ENCODE assay signal across 9 cellular contexts in the genomic region with DNA sequence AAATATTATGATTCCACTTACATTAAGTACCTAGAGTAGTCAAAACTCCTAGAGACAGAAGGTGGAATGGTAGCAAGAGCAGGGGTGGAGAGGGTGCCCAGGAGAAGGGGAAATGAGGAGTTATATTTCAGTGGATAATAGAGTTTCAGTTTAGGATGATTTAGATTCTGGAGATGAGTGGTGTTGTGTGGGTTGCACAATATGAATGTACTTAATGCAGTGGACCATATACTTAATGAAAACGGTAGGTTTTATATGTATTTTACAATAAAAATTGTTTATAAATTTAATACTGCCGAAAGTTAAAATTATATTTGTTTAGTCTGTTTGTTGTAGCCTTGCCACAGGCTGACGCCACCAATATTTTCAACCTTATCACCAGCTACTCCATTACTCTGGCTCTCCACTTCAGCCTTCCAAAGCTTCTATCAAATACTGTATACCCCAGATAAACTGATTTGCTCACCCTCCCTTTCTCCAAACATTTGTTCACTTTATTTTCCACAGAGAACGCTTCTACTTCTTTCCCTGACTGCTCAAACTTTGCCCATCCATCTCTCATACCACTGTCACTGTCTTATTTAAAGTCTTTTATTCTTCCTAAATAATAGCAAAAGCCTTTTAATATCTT. TPM values are rescaled to one million over a fixed set of nuclear protein-coding genes. Genes with fewer than 3 reads are reported as not detected.
DNase-seq lines count a peak whose midpoint lies in the region; ATAC-seq, FAIRE-seq and TF ChIP-seq lines count a peak whose summit lies in the region.
"Had no signal": no experiment of that assay in that cellular context is flagged by ENCODE, and none has a peak within 500 bp of the region (broad histone marks: within the 10 kb centered on the region; RNA-seq: fewer than 3 reads in every experiment).

No MANE protein-coding gene starts in this region.

- TF ChIP-seq CTCF in astrocyte (IDR thresholded peaks at IDR 0.05; ENCODE audit: insufficient read depth, low read depth, low read length), result no peak
- TF ChIP-seq CTCF in GM10248 (IDR thresholded peaks at IDR 0.05; ENCODE audit: control extremely low read depth, extremely low read depth, low read depth, missing control alignments), result no peak

- intact Hi-C loops in posterior vena cava (cut with DNase I), result no loop called here

- POLR2A ChIA-PET in GM10248 (lab: Yijun Ruan, JAX), result no interaction called here

- H3K4me1 Mint-ChIP-seq in astrocyte (ENCODE audit: low read depth, unreplicated experiment), result peaks cover 7% of the 10 kb centered on the region
- peaks cover 18 to 27% of the 10 kb centered on the region in 2 donors for H3K4me1 Mint-ChIP-seq in natural killer cell treated with Interleukin-12 subunit alpha and Interleukin-12 subunit beta and Interleukin-15 and Interleukin-18, amount 100 ng/mL, for 72 hours (ENCODE audit: low read depth in 2 of 2)

- DNase-seq in NCI-H2171 treated with DMSO at 0.1 percent for 48 hours (lab: John Stamatoyannopoulos, UW) (peak; percentile 17), NCI-H2171 (lab: John Stamatoyannopoulos, UW) (no peak), Kasumi-1 (lab: John Stamatoyannopoulos, UW) (peak; percentile 27 to 34), astrocyte (ENCODE audit: low read depth) (no peak), GM10248 (ENCODE audit: extremely low spot score) (no peak), posterior vena cava (ENCODE audit: low spot score) (no peak), NCI-H1930 (lab: John Stamatoyannopoulos, UW) (no peak)
- no peak for DNase-seq in natural killer cell treated with Interleukin-12 subunit alpha and Interleukin-12 subunit beta and Interleukin-15 and Interleukin-18, amount 100 ng/mL, for 72 hours (ENCODE audit: low spot score)
- DNase-seq: retina had no signal

- H3K27ac Mint-ChIP-seq in astrocyte (ENCODE audit: unreplicated experiment), result peak overlapping the region; percentile 3
- H3K27ac Mint-ChIP-seq in natural killer cell treated with Interleukin-12 subunit alpha and Interleukin-12 subunit beta and Interleukin-15 and Interleukin-18, amount 100 ng/mL, for 72 hours, result peak overlapping the region; percentile 1 to 91

- H3K4me3 ChIP-seq in astrocyte (ENCODE audit: insufficient read depth, low read depth, low read length), result no peak overlapping the region

- H3K36me3 ChIP-seq in astrocyte (ENCODE audit: insufficient read depth, low read length), result no peaks in the 10 kb centered on the region

- CTCF ChIA-PET in GM10248 (lab: Yijun Ruan, JAX), result interaction anchor here (1.1 to 6.7 kb wide), 5 partner anchors 12 to 136 kb away, joined by 3 to 53 read pairs (median 12); no protein-coding TSS in a partner anchor

- no peaks in the 10 kb centered on the region for H3K27me3 Mint-ChIP-seq in astrocyte (ENCODE audit: low read depth, unreplicated experiment)
- no peaks in the 10 kb centered on the region for H3K27me3 Mint-ChIP-seq in natural killer cell treated with Interleukin-12 subunit alpha and Interleukin-12 subunit beta and Interleukin-15 and Interleukin-18, amount 100 ng/mL, for 72 hours

- ATAC-seq in natural killer cell treated with Interleukin-12 subunit alpha and Interleukin-12 subunit beta and Interleukin-15 and Interleukin-18, amount 100 ng/mL, for 72 hours, result no peak

- peaks cover 22% of the 10 kb centered on the region for H3K4me1 ChIP-seq in astrocyte (ENCODE audit: insufficient read depth, low read length)

- peak overlapping the region; percentile 93 for H3K4me2 ChIP-seq in astrocyte (ENCODE audit: low read length)

- no peaks in the 10 kb centered on the region for H3K9me3 ChIP-seq in astrocyte (ENCODE audit: insufficient read depth, low read depth, low read length)

- no peak for FAIRE-seq in astrocyte (lab: Jason Lieb, UNC)

- peak overlapping the region; percentile 99 for H3K9ac ChIP-seq in astrocyte (ENCODE audit: low read length)

- H3K36me3 Mint-ChIP-seq in astrocyte (ENCODE audit: low read depth, unreplicated experiment), result no peaks in the 10 kb centered on the region
- H3K36me3 Mint-ChIP-seq in natural killer cell treated with Interleukin-12 subunit alpha and Interleukin-12 subunit beta and Interleukin-15 and Interleukin-18, amount 100 ng/mL, for 72 hours, result peaks cover 3% of the 10 kb centered on the region

- peaks cover 28% of the 10 kb centered on the region for H4K20me1 ChIP-seq in astrocyte (ENCODE audit: insufficient read depth, low read length)

- peaks cover 54% of the 10 kb centered on the region for H3K79me2 ChIP-seq in astrocyte (ENCODE audit: insufficient read depth, low read length)

- H2AFZ ChIP-seq in astrocyte (ENCODE audit: low read depth, low read length), result no peak overlapping the region

- no peak overlapping the region for H3K27ac ChIP-seq in astrocyte (ENCODE audit: low read depth, low read length)

- no peaks in the 10 kb centered on the region for H3K27me3 ChIP-seq in astrocyte (ENCODE audit: insufficient read depth, low read length)

- peak overlapping the region; percentile 18 for H3K4me3 Mint-ChIP-seq in astrocyte (ENCODE audit: unreplicated experiment)
- peak overlapping the region; percentile 80 for H3K4me3 Mint-ChIP-seq in natural killer cell treated with Interleukin-12 subunit alpha and Interleukin-12 subunit beta and Interleukin-15 and Interleukin-18, amount 100 ng/mL, for 72 hours

- no peaks in the 10 kb centered on the region for H3K9me3 Mint-ChIP-seq in astrocyte (ENCODE audit: unreplicated experiment)
- no peaks in the 10 kb centered on the region for H3K9me3 Mint-ChIP-seq in natural killer cell treated with Interleukin-12 subunit alpha and Interleukin-12 subunit beta and Interleukin-15 and Interleukin-18, amount 100 ng/mL, for 72 hours

RNA-seq across cellular contexts. Expression of a gene that starts 1.4 kb away (rescaled TPM):
- 38.5 and 42.6 TPM in 2 replicates for total RNA-seq in astrocyte
- total RNA-seq in natural killer cell treated with Interleukin-12 subunit alpha and Interleukin-12 subunit beta and Interleukin-15 and Interleukin-18, amount 100 ng/mL, for 72 hours, result 10 to 100 TPM; 50.1 to 79.4 TPM
- total RNA-seq in posterior vena cava, result 10 to 100 TPM; 31.6 to 32.8 TPM

Comparison
In these comparisons a context has a peak if more than half of its experiments do, and no peak if none do; other contexts are left out.
1. DNase-seq: peak in NCI-H2171 treated with DMSO at 0.1 percent for 48 hours (single experiment) and Kasumi-1 (2 of 2); none in NCI-H2171 (single experiment), astrocyte (single experiment), natural killer cell treated with Interleukin-12 subunit alpha and Interleukin-12 subunit beta and Interleukin-15 and Interleukin-18, amount 100 ng/mL, for 72 hours (single experiment), GM10248 (single experiment), posterior vena cava (single experiment) and NCI-H1930 (0 of 2).